Comparison of ENCODE assay signal across 1 cellular context in genomic region chr16:17358350-17358749, GRCh38.
TF ChIP-seq lines count a peak whose summit lies in the region.

No MANE protein-coding gene starts in this region.

TF ChIP-seq in HepG2, 621 proteins besides CTCF, POLR2A, EP300 and RAD21 (continued from another document):
- TF ChIP-seq CENPT (CRISPR knock-in tag; IDR thresholded peaks at IDR 0.05; ENCODE audit: low read depth) = no peak
- no peak for TF ChIP-seq ATF7 (IDR thresholded peaks at IDR 0.05)
- no peak for TF ChIP-seq ATF7 (CRISPR knock-in tag; IDR thresholded peaks at IDR 0.05)
- TF ChIP-seq CREM (IDR thresholded peaks at IDR 0.05) = no peak
- no peak for TF ChIP-seq CREM (CRISPR knock-in tag; IDR thresholded peaks at IDR 0.05)
- no peak for TF ChIP-seq KLF9 (CRISPR knock-in tag; IDR thresholded peaks at IDR 0.05; ENCODE audit: low read depth)
- no peak for TF ChIP-seq SALL1 (CRISPR knock-in tag; IDR thresholded peaks at IDR 0.05)
- TF ChIP-seq ZBTB37 (CRISPR knock-in tag; IDR thresholded peaks at IDR 0.05) = no peak
- TF ChIP-seq TOE1 (CRISPR knock-in tag; IDR thresholded peaks at IDR 0.05) = no peak
- TF ChIP-seq PPARG (CRISPR knock-in tag; conservative IDR thresholded peaks at IDR 0.05) = no peak
